ENCODE assay signal across 14 cellular contexts in the genomic region with DNA sequence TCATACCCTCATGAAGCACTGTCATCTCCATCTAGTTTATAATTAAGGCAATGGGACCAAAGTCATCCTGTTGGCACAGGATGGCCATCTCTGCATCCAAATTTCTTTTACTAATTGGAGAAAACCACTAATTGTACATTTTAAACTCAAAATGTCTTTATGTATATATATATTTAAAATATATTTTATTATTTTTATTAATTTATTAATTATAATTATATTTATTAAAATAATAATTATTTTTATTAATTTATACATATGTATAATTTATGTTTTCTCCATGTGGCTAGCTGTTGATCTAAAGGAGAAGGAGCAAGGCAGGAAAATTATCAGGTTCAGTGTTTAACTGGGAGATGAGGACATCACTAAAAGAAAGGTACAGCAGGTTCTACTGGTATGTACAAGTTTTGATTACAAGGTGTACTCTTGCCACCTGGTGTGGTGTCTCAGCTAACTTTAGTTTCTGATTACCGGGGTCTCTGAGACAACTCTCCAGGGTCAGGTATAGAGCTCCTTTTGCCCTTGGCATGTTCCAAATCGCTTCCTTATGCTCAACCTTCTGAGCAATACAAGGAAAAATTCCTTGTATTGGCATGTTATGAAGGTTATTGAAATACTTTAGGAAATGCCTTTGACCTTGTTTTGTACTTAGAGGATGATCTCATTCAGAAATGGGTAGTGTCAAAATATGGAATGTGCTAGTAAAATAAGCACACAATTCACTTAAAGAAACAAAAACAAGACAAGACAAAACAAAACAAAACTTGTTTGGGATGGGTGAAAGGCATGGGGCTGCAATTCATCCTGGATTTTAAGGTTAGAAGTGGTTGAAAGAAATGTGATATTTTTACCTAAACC.
"Had no signal": no experiment of that assay in that cellular context is flagged by ENCODE, and none has a peak within 500 bp of the region (broad histone marks: within the 10 kb centered on the region; RNA-seq: fewer than 3 reads in every experiment).

No MANE protein-coding gene starts in this region.

- H3K4me2 ChIP-seq: smooth muscle cell had no signal

- H3K36me3 ChIP-seq: ascending aorta, colonic mucosa, tibial nerve had no signal

- H3K4me1 ChIP-seq: colonic mucosa had no signal

- H3K27ac ChIP-seq: ascending aorta, colonic mucosa had no signal

- DNase-seq: activated CD4-positive, alpha-beta T cell treated with anti-CD3 and anti-CD28 coated beads, Interleukin-2, amount 50 U/mL, for 4 hours; activated CD8-positive, alpha-beta memory T cell treated with anti-CD3 and anti-CD28 coated beads, Interleukin-2, amount 10 ng/mL, durations not matched to agents 7 days and 5 days; activated gamma-delta T cell treated with Interleukin-2 at 50 U/mL for 16 hours; activated T-cell treated with anti-CD3 and anti-CD28 coated beads, Interleukin-2, amount 50 U/mL, for 48 hours; colonic mucosa; effector CD4-positive, alpha-beta T cell; head of caudate nucleus; islet precursor cell; left ventricle myocardium superior; retina had no signal

- H3K4me3 ChIP-seq: ascending aorta, colonic mucosa, smooth muscle cell, tibial nerve had no signal

- H3K27me3 ChIP-seq: ascending aorta, colonic mucosa, tibial nerve had no signal

- H3K9me3 ChIP-seq: ascending aorta, colonic mucosa, tibial nerve had no signal

- ATAC-seq: activated CD4-positive, CD25-positive, alpha-beta regulatory T cell treated with anti-CD3 and anti-CD28 coated beads, Interleukin-2, amount 50 U/mL, for 24 hours; activated CD8-positive, alpha-beta memory T cell treated with anti-CD3 and anti-CD28 coated beads, Interleukin-2, amount 10 ng/mL, durations not matched to agents 7 days and 5 days; left ventricle myocardium superior had no signal
